In the genomic region with DNA sequence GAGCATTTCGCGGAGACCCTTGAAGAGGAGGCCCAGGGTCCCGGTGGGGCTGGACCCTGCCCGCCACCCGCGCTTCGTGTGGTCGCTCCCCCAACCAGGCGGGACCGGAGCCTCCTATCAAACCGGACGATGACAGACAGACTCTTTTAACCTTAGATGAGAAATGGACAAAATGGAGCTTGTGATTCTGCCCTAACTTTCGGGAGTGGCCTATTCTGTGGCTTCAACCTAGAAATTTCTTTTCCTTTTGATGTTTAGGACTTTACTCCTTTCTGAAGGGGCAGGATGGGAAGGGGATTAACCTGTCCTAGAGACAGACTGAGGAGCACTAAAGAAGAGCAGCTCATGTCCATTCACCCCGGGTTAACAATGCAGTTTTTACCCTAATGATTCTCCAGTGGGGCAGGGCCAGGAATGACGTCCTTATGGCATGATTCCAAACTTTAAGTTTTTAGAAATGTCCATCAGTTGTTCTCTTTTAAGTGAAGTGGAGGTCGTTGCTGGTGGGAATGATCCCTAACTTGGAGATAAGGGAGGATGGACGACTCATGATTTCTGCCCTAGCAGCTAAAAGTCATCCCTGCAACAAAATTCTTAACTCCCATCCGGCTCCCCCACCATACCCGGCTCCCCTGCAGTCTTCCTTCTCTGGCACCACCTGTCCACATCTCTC, we compare ENCODE assay signal across 8 cellular contexts. TPM values are rescaled to one million over a fixed set of nuclear protein-coding genes. Genes with fewer than 3 reads are reported as not detected.
A peak's percentile ranks its signal among the peaks of the same experiment; 100 is the strongest.
DNase-seq lines count a peak whose midpoint lies in the region; ATAC-seq and TF ChIP-seq lines count a peak whose summit lies in the region.

No MANE protein-coding gene starts in this region.

- H3K27me3 Mint-ChIP-seq in activated T-cell treated with anti-CD3 and anti-CD28 coated beads, Interleukin-2, amount 50 U/mL, for 72 hours (ENCODE audit: low read depth): no peaks in the 10 kb centered on the region
- H3K27me3 Mint-ChIP-seq in progenitor cell of endocrine pancreas: no peaks in the 10 kb centered on the region

- H3K9me3 Mint-ChIP-seq in activated T-cell treated with anti-CD3 and anti-CD28 coated beads, Interleukin-2, amount 50 U/mL, for 72 hours: no peaks in the 10 kb centered on the region
- H3K9me3 Mint-ChIP-seq in progenitor cell of endocrine pancreas (ENCODE audit: low read depth): no peaks in the 10 kb centered on the region

- TF ChIP-seq CTCF in progenitor cell of endocrine pancreas (IDR thresholded peaks at IDR 0.05; ENCODE audit: unreplicated experiment): no peak

- intact Hi-C loops in Right ventricle myocardium superior (cut with DNase I): no loop called here

- peaks cover 2% of the 10 kb centered on the region in 2 donors for H3K36me3 Mint-ChIP-seq in activated T-cell treated with anti-CD3 and anti-CD28 coated beads, Interleukin-2, amount 50 U/mL, for 72 hours (ENCODE audit: insufficient read depth in 2 of 2)
- no peaks in the 10 kb centered on the region for H3K36me3 Mint-ChIP-seq in progenitor cell of endocrine pancreas (ENCODE audit: insufficient read depth)

- peak overlapping the region; percentile 96 to 98 for H3K4me3 Mint-ChIP-seq in activated T-cell treated with anti-CD3 and anti-CD28 coated beads, Interleukin-2, amount 50 U/mL, for 72 hours
- peak overlapping the region; percentile 93 for H3K4me3 Mint-ChIP-seq in progenitor cell of endocrine pancreas (ENCODE audit: low read depth)

- peaks cover 22% of the 10 kb centered on the region for H3K4me1 Mint-ChIP-seq in activated T-cell treated with anti-CD3 and anti-CD28 coated beads, Interleukin-2, amount 50 U/mL, for 72 hours (ENCODE audit: low read depth)
- peaks cover 23% of the 10 kb centered on the region for H3K4me1 Mint-ChIP-seq in progenitor cell of endocrine pancreas (ENCODE audit: low read depth)

- DNase-seq in NOMO-1 treated with DMSO at 0.1 percent for 48 hours (lab: John Stamatoyannopoulos, UW; ENCODE audit: unreplicated experiment): peak; percentile 1
- DNase-seq in NOMO-1 treated with dmso at 0.1 percent for 144 hours (lab: John Stamatoyannopoulos, UW; ENCODE audit: unreplicated experiment): no peak
- peak in 1 of 2 donors; percentile 2 for DNase-seq in activated T-cell treated with anti-CD3 and anti-CD28 coated beads, Interleukin-2, amount 50 U/mL, for 72 hours
- no peak for DNase-seq in Right ventricle myocardium superior
- no peak for DNase-seq in progenitor cell of endocrine pancreas (ENCODE audit: low spot score, unreplicated experiment)
- no peak for DNase-seq in NCI-H1417 treated with DMSO at 0.1 percent for 48 hours (lab: John Stamatoyannopoulos, UW)
- no peak for DNase-seq in GF-D8 (lab: John Stamatoyannopoulos, UW)

- peak overlapping the region; percentile 97 for H3K27ac Mint-ChIP-seq in activated T-cell treated with anti-CD3 and anti-CD28 coated beads, Interleukin-2, amount 50 U/mL, for 72 hours
- H3K27ac Mint-ChIP-seq in progenitor cell of endocrine pancreas: peak overlapping the region; percentile 98

- ATAC-seq in HG03457 (IDR thresholded peaks at IDR 0.05; ENCODE audit: unreplicated experiment): peak; percentile 5
- peak; percentile 3 to 8 for ATAC-seq in activated T-cell treated with anti-CD3 and anti-CD28 coated beads, Interleukin-2, amount 50 U/mL, for 72 hours (replicated peaks in 1 of 2)
- ATAC-seq in Right ventricle myocardium superior (ENCODE audit: poor library complexity): peak; percentile 13

RNA-seq across cellular contexts. Expression of a gene that starts 1.0 kb away (rescaled TPM):
- total RNA-seq in activated T-cell treated with anti-CD3 and anti-CD28 coated beads, Interleukin-2, amount 50 U/mL, for 72 hours: 1 to 10 TPM; 9.2 to 9.9 TPM
- 18.7 TPM for total RNA-seq in Right ventricle myocardium superior
- total RNA-seq in progenitor cell of endocrine pancreas: 25.1 and 26.4 TPM in 2 replicates

RNA-seq across cellular contexts. Expression of a gene that starts 15.4 kb away (rescaled TPM):
- total RNA-seq in activated T-cell treated with anti-CD3 and anti-CD28 coated beads, Interleukin-2, amount 50 U/mL, for 72 hours: 1 to 10 TPM in 1 of 2 donors, under 1 TPM in 1; 0.49 to 2.3 TPM
- total RNA-seq in Right ventricle myocardium superior (29.9 TPM), progenitor cell of endocrine pancreas (5.5 and 7.8 TPM in 2 replicates)

RNA-seq across cellular contexts. Expression of a gene that starts 54.2 kb away (rescaled TPM):
- not detected for total RNA-seq in activated T-cell treated with anti-CD3 and anti-CD28 coated beads, Interleukin-2, amount 50 U/mL, for 72 hours
- total RNA-seq in Right ventricle myocardium superior: not detected
- not detected in 2 replicates for total RNA-seq in progenitor cell of endocrine pancreas
